In the genomic region with DNA sequence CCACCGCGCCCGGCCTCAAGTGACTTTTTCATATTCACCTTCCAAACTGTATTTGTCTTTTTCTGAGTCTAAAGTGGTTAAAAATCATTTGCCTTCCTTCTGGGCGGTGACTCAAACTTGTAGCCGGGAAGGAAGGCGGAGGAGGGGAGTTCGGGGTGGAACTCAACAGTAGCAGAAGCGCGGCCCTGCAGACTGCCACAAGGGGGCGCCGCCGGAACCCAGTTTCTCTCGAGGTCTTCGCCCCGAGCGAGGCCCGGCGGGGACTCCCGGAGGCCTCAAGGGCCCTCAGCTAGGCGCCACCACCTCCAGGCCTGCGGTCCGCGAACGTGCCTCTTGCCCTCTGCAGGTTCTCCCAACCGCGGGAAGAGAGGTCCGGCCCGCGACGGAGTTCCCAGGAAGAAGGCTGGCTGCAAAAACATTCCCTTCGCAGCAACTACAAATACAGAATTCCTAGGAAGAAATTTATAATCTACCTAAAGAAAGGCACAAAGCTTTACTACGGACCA, we compare ENCODE assay signal across 8 cellular contexts. TPM values are rescaled to one million over a fixed set of nuclear protein-coding genes. Genes with fewer than 3 reads are reported as not detected.
DNase-seq lines count a peak whose midpoint lies in the region; ATAC-seq and TF ChIP-seq lines count a peak whose summit lies in the region.

No MANE protein-coding gene starts in this region.

- no peak overlapping the region for H3K27ac ChIP-seq in OCI-LY1 (ENCODE audit: low read depth, low read length, poor library complexity, severe bottlenecking)

- H3K4me1 Mint-ChIP-seq in natural killer cell = peaks cover 10 to 13% of the 10 kb centered on the region in 2 donors
- peaks cover 22% of the 10 kb centered on the region for H3K4me1 Mint-ChIP-seq in stimulated activated memory B cell treated with anti-CD40 and anti-IgM and Interleukin-4, amounts not matched to agents 10 μg/mL and 1 μg/mL and 100 μg/mL, for 72 hours

- H3K79me2 ChIP-seq in OCI-LY1 (ENCODE audit: insufficient read depth, low read length) = no peaks in the 10 kb centered on the region

- intact Hi-C loops in natural killer cell (cut with micrococcal nuclease) = loop anchor here (1.0 kb wide), 1 partner anchor 139 kb away; no protein-coding TSS in a partner anchor

- H3F3A ChIP-seq in OCI-LY1 (ENCODE audit: insufficient read depth, low read length) = no peaks in the 10 kb centered on the region

- no peaks in the 10 kb centered on the region for H3K36me3 Mint-ChIP-seq in natural killer cell
- no peaks in the 10 kb centered on the region for H3K36me3 Mint-ChIP-seq in stimulated activated memory B cell treated with anti-CD40 and anti-IgM and Interleukin-4, amounts not matched to agents 10 μg/mL and 1 μg/mL and 100 μg/mL, for 72 hours

- H3K4me3 Mint-ChIP-seq in natural killer cell = no peak overlapping the region
- H3K4me3 Mint-ChIP-seq in stimulated activated memory B cell treated with anti-CD40 and anti-IgM and Interleukin-4, amounts not matched to agents 10 μg/mL and 1 μg/mL and 100 μg/mL, for 72 hours = no peak overlapping the region

- H3K9me3 Mint-ChIP-seq in natural killer cell = no peaks in the 10 kb centered on the region
- no peaks in the 10 kb centered on the region for H3K9me3 Mint-ChIP-seq in stimulated activated memory B cell treated with anti-CD40 and anti-IgM and Interleukin-4, amounts not matched to agents 10 μg/mL and 1 μg/mL and 100 μg/mL, for 72 hours

- H3K9ac ChIP-seq in OCI-LY1 (ENCODE audit: low read length) = no peak overlapping the region

- H3K9me3 ChIP-seq in OCI-LY1 (ENCODE audit: low read length) = no peaks in the 10 kb centered on the region

- peaks cover 56 to 83% of the 10 kb centered on the region in 2 donors for H3K27me3 Mint-ChIP-seq in natural killer cell (ENCODE audit: low read depth in 2 of 2)
- H3K27me3 Mint-ChIP-seq in stimulated activated memory B cell treated with anti-CD40 and anti-IgM and Interleukin-4, amounts not matched to agents 10 μg/mL and 1 μg/mL and 100 μg/mL, for 72 hours = peaks cover 24% of the 10 kb centered on the region

- DNase-seq in Ammon's horn (ENCODE audit: low spot score) (peak; percentile 76), activated T-cell treated with anti-CD3 and anti-CD28 coated beads for 4 hours (peak; percentile 91), natural killer cell (peak; percentile 83)

- peak; percentile 79 for TF ChIP-seq CTCF in OCI-LY1 (IDR thresholded peaks at IDR 0.05; ENCODE audit: low read length)
- TF ChIP-seq CTCF in natural killer cell (IDR thresholded peaks at IDR 0.05) = peak; percentile 90

- H3K4me2 ChIP-seq in OCI-LY1 (ENCODE audit: low read length) = no peak overlapping the region; the same call in 1 of the 2 replicates

- H3K36me3 ChIP-seq in OCI-LY1 (ENCODE audit: insufficient read depth, low read length) = no peaks in the 10 kb centered on the region

- no peaks in the 10 kb centered on the region for H4K20me1 ChIP-seq in OCI-LY1 (ENCODE audit: insufficient read depth, low read length)

- H3K4me1 ChIP-seq in OCI-LY1 (ENCODE audit: insufficient read depth, low read length, severe bottlenecking) = peaks cover 3% of the 10 kb centered on the region

- ATAC-seq in GM18870 (IDR thresholded peaks at IDR 0.05; ENCODE audit: unreplicated experiment) (peak; percentile 48), HG03196 (IDR thresholded peaks at IDR 0.05; ENCODE audit: unreplicated experiment) (peak; percentile 91), esophagus mucosa (peak; percentile 83), natural killer cell (peak; percentile 76 to 96 (median 95))
- ATAC-seq in stimulated activated memory B cell treated with anti-CD40 and anti-IgM and Interleukin-4, amounts not matched to agents 10 μg/mL and 1 μg/mL and 100 μg/mL, for 72 hours = peak; percentile 97

- H2AFZ ChIP-seq in OCI-LY1 (ENCODE audit: low read length) = no peak overlapping the region

- no peaks in the 10 kb centered on the region for H3K9me2 ChIP-seq in OCI-LY1 (ENCODE audit: low read depth, low read length)

- no peak overlapping the region for H3K4me3 ChIP-seq in OCI-LY1 (ENCODE audit: low read depth, low read length, poor library complexity, severe bottlenecking)

- no peaks in the 10 kb centered on the region for H3K27me3 ChIP-seq in OCI-LY1 (ENCODE audit: insufficient read depth, low read length)

- no peak overlapping the region for H3K27ac Mint-ChIP-seq in natural killer cell
- H3K27ac Mint-ChIP-seq in stimulated activated memory B cell treated with anti-CD40 and anti-IgM and Interleukin-4, amounts not matched to agents 10 μg/mL and 1 μg/mL and 100 μg/mL, for 72 hours = no peak overlapping the region

RNA-seq across cellular contexts. Expression of gene ITM2C, which starts 16.8 kb away (rescaled TPM):
- total RNA-seq in esophagus mucosa = 7.3 TPM
- total RNA-seq in natural killer cell = 10 to 100 TPM in 1 of 3 donors, 1 to 10 TPM in 2; 4.7 to 36.3 (median 5.1) TPM
